8 cellular contexts compared by ENCODE assay signal in genomic region chr19:36418287-36419001, GRCh38. TPM values are rescaled to one million over a fixed set of nuclear protein-coding genes. Genes with fewer than 3 reads are reported as not detected.
DNase-seq lines count a peak whose midpoint lies in the region; ATAC-seq and TF ChIP-seq lines count a peak whose summit lies in the region.

Gene ZFP82, minus strand, starts transcription at chr19:36418644. Its CDS starts 8,855 bp downstream, at chr19:36409789.

- H3K27me3 ChIP-seq in GM23248 (replicated peaks; ENCODE audit: insufficient read depth): no peaks in the 10 kb centered on the region

- in situ Hi-C loops in GM23248 (cut with MboI) (no loop called here), astrocyte of the spinal cord (cut with HindIII; ENCODE audit: low sequenced_read_pairs) (no loop called here)

- H3K4me3 ChIP-seq in GM23248: peak within 1 kb of the TSS; percentile 78
- peak within 1 kb of the TSS; percentile 72 for H3K4me3 ChIP-seq in astrocyte of the spinal cord (ENCODE audit: low read depth, low read length)

- H3K36me3 ChIP-seq in GM23248 (ENCODE audit: low read depth): 0 out of 2 replicates have a peak, but pooled peaks cover under 1% of the 10 kb centered on the region

- peak within 1 kb of the TSS; percentile 89 for H3K4me2 ChIP-seq in GM23248 (ENCODE audit: unreplicated experiment)

- ATAC-seq in sciatic nerve: peak; percentile 99

- WGBS in GM23248 (ENCODE audit: low coverage in 1 of 2, low lambda C conversion rate in 2 of 2, missing lambda C conversion rate in 2 of 2), 2 experiments: 1% methylated on average over 55 to 69 of the region's 70 CpGs

- intact Hi-C loops in sciatic nerve (cut with DNase I): no loop called here

- DNase-seq in DMS53 (lab: John Stamatoyannopoulos, UW): peak; percentile 97
- peak; percentile 93 for DNase-seq in GM23248
- peak; percentile 80 for DNase-seq in NCI-H1105 treated with DMSO at 0.1 percent for 48 hours (lab: John Stamatoyannopoulos, UW)
- DNase-seq in T-helper 9 cell: peak; percentile 48
- DNase-seq in astrocyte of the spinal cord (ENCODE audit: low read depth, low spot score): peak; percentile 83
- DNase-seq in iPS DF 19.7 (ENCODE audit: low read depth, low spot score): peak; percentile 68
- peak; percentile 88 for DNase-seq in sciatic nerve (ENCODE audit: low spot score)
- no peak for DNase-seq in SHP77 treated with DMSO at 0.1 percent for 48 hours (lab: John Stamatoyannopoulos, UW)

- peak within 1 kb of the TSS; percentile 93 for H2AFZ ChIP-seq in GM23248

- TF ChIP-seq CTCF in astrocyte of the spinal cord (IDR thresholded peaks at IDR 0.05; ENCODE audit: low read depth, low read length): no peak

- H3K79me2 ChIP-seq in GM23248 (ENCODE audit: insufficient read depth): peaks cover 46% of the 10 kb centered on the region

- 0 out of 2 replicates have a peak, but pooled peaks cover 6% of the 10 kb centered on the region for H3F3A ChIP-seq in GM23248 (ENCODE audit: insufficient read depth)

- H3K27ac ChIP-seq in GM23248: peak within 1 kb of the TSS; percentile 88

- peak within 1 kb of the TSS; percentile 93 for H3K9ac ChIP-seq in GM23248

- no peaks in the 10 kb centered on the region for H4K20me1 ChIP-seq in GM23248 (ENCODE audit: insufficient read depth)

- no peaks in the 10 kb centered on the region for H3K9me2 ChIP-seq in GM23248 (ENCODE audit: insufficient read depth)

- H3K4me1 ChIP-seq in GM23248 (ENCODE audit: insufficient read depth): peaks cover 8% of the 10 kb centered on the region; the same call in 1 of the 2 replicates

- no peaks in the 10 kb centered on the region for H3K9me3 ChIP-seq in GM23248 (ENCODE audit: low read depth)

RNA-seq across cellular contexts. Expression of gene ZFP82, which starts in this region (rescaled TPM):
- total RNA-seq in GM23248 (2014; rRNA removed; shearing (Covaris generic)): 9.4 and 10.9 TPM in 2 replicates
- polyA plus RNA-seq in GM23248 (2016; fragmentation: Nextera tagmentation; extraction: Ambion mirVana): 9.7 and 9.9 TPM in 2 replicates
- total RNA-seq in sciatic nerve: 10.7 TPM
